In genomic region chr9:16645970-16646369, GRCh38 we compare ENCODE assay signal across 19 cellular contexts.
DNase-seq lines count a peak whose midpoint lies in the region; ATAC-seq, FAIRE-seq and TF ChIP-seq lines count a peak whose summit lies in the region.
"Had no signal": no experiment of that assay in that cellular context is flagged by ENCODE, and none has a peak within 500 bp of the region (broad histone marks: within the 10 kb centered on the region; RNA-seq: fewer than 3 reads in every experiment).

No MANE protein-coding gene starts in this region.

- H3K9me3 ChIP-seq in MG63 (no peaks in the 10 kb centered on the region), endothelial cell of umbilical vein (replicated peaks; ENCODE audit: control insufficient read depth, insufficient read depth, low read length) (no peaks in the 10 kb centered on the region), uterus (no peaks in the 10 kb centered on the region), Peyer's patch (no peaks in the 10 kb centered on the region)
- H3K9me3 ChIP-seq: BLaER1 treated with 17β-estradiol and CSF1 and Interleukin-3, amounts not matched to agents 10 nM and 100 nM had no signal

- TF ChIP-seq CTCF in endothelial cell of umbilical vein (IDR thresholded peaks at IDR 0.05; ENCODE audit: extremely low read depth in 1 of 2, insufficient read depth in 1 of 2, low read depth in 1 of 2, low read length in 2 of 2): no peak
- no peak for TF ChIP-seq CTCF in uterus (IDR thresholded peaks at IDR 0.05)
- TF ChIP-seq CTCF in Peyer's patch (IDR thresholded peaks at IDR 0.05): no peak

- no peaks in the 10 kb centered on the region for H3K27me3 Mint-ChIP-seq in activated naive CD8-positive, alpha-beta T cell treated with anti-CD3 and anti-CD28 coated beads, Interleukin-2, amount 50 U/mL, for 24 hours
- H3K27me3 Mint-ChIP-seq: IgD-negative memory B cell had no signal

- no peak overlapping the region for H2AFZ ChIP-seq in endothelial cell of umbilical vein (ENCODE audit: low read depth, low read length)
- H2AFZ ChIP-seq: PC-9 had no signal

- no peaks in the 10 kb centered on the region for H3K9me3 Mint-ChIP-seq in activated naive CD8-positive, alpha-beta T cell treated with anti-CD3 and anti-CD28 coated beads, Interleukin-2, amount 50 U/mL, for 24 hours

- ATAC-seq in activated naive CD8-positive, alpha-beta T cell treated with anti-CD3 and anti-CD28 coated beads, Interleukin-2, amount 50 U/mL, for 24 hours: no peak
- ATAC-seq: GM12878, Right ventricle myocardium inferior had no signal

- POLR2A ChIA-PET in endothelial cell of umbilical vein (lab: Charles Lee): no interaction called here

- no TSS peak for BruUV-seq in endothelial cell of umbilical vein (replicated peaks; lab: Mats Ljungman, UMichigan)

- TF ChIP-seq POLR2A in endothelial cell of umbilical vein (IDR thresholded peaks at IDR 0.05; ENCODE audit: low read depth, low read length) (no peak), uterus (IDR thresholded peaks at IDR 0.05) (no peak), Peyer's patch (IDR thresholded peaks at IDR 0.05) (no peak)

- FAIRE-seq in endothelial cell of umbilical vein (lab: Jason Lieb, UNC): peak; percentile 15
- FAIRE-seq: GM12878, GM18507 had no signal

- H3K4me3 Mint-ChIP-seq in activated naive CD8-positive, alpha-beta T cell treated with anti-CD3 and anti-CD28 coated beads, Interleukin-2, amount 50 U/mL, for 24 hours: no peak overlapping the region
- H3K4me3 Mint-ChIP-seq: IgD-negative memory B cell had no signal

- intact Hi-C loops in endothelial cell of umbilical vein (cut with micrococcal nuclease): no loop called here
- intact Hi-C loops in uterus (cut with DNase I; ENCODE audit: low total_unique reads): no loop called here

- dilution Hi-C loops in endothelial cell of umbilical vein (cut with MboI; ENCODE audit: extremely low pct_ligation_motif_present, low sequenced_read_pairs): no loop called here

- H3K36me3 ChIP-seq in MG63: no peaks in the 10 kb centered on the region
- peaks cover 0 to 3% of the 10 kb centered on the region in 2 experiments for H3K36me3 ChIP-seq in endothelial cell of umbilical vein (ENCODE audit: control insufficient read depth in 2 of 2, extremely low read depth in 1 of 2, insufficient read depth in 2 of 2, low read length in 2 of 2)
- no peaks in the 10 kb centered on the region for H3K36me3 ChIP-seq in uterus
- no peaks in the 10 kb centered on the region for H3K36me3 ChIP-seq in Peyer's patch
- H3K36me3 ChIP-seq: BLaER1 treated with 17β-estradiol and CSF1 and Interleukin-3, amounts not matched to agents 10 nM and 100 nM had no signal

- no peak overlapping the region for H3K27ac ChIP-seq in endothelial cell of umbilical vein (ENCODE audit: insufficient read depth, low read depth, low read length)
- H3K27ac ChIP-seq in uterus: peak overlapping the region; percentile 0 to 49
- H3K27ac ChIP-seq in Peyer's patch: no peak overlapping the region
- H3K27ac ChIP-seq: BLaER1 treated with 17β-estradiol and CSF1 and Interleukin-3, amounts not matched to agents 10 nM and 100 nM; PC-9; SK-N-MC had no signal

- H3K4me2 ChIP-seq in endothelial cell of umbilical vein (ENCODE audit: insufficient read depth, low read length): no peak overlapping the region
- H3K4me2 ChIP-seq: BLaER1 treated with 17β-estradiol and CSF1 and Interleukin-3, amounts not matched to agents 10 nM and 100 nM; PC-9 had no signal

- CTCF ChIA-PET in endothelial cell of umbilical vein (lab: Charles Lee): no interaction called here

- H3K27me3 ChIP-seq in MG63 (no peaks in the 10 kb centered on the region), endothelial cell of umbilical vein (ENCODE audit: control insufficient read depth in 2 of 2, insufficient read depth in 2 of 2, low read length in 2 of 2) (no peaks in the 10 kb centered on the region), uterus (no peaks in the 10 kb centered on the region), Peyer's patch (no peaks in the 10 kb centered on the region)
- H3K27me3 ChIP-seq: BLaER1 treated with 17β-estradiol and CSF1 and Interleukin-3, amounts not matched to agents 10 nM and 100 nM had no signal

- H3K79me2 ChIP-seq in endothelial cell of umbilical vein (ENCODE audit: control insufficient read depth, insufficient read depth, low read length): no peaks in the 10 kb centered on the region

- H3K4me1 Mint-ChIP-seq in activated naive CD8-positive, alpha-beta T cell treated with anti-CD3 and anti-CD28 coated beads, Interleukin-2, amount 50 U/mL, for 24 hours: no peaks in the 10 kb centered on the region
- H3K4me1 Mint-ChIP-seq: IgD-negative memory B cell had no signal

- no peaks in the 10 kb centered on the region for H4K20me1 ChIP-seq in endothelial cell of umbilical vein (replicated peaks; ENCODE audit: control insufficient read depth, extremely low read depth, insufficient read depth, low read length)

- DNase-seq in MG63 (peak; percentile 42), endothelial cell of umbilical vein (ENCODE audit: low read depth, low spot score) (peak; percentile 18), myocyte (ENCODE audit: low read depth) (peak; percentile 33), uterus (no peak), SKM-1 (lab: John Stamatoyannopoulos, UW; ENCODE audit: unreplicated experiment) (no peak), Peyer's patch (no peak)
- DNase-seq in activated naive CD8-positive, alpha-beta T cell treated with anti-CD3 and anti-CD28 coated beads, Interleukin-2, amount 50 U/mL, for 24 hours: no peak
- DNase-seq: DMS 273 treated with DMSO at 0.1 percent for 48 hours, HCEC 1CT, NCI-H1092 treated with DMSO at 0.1 percent for 48 hours, NCI-H1694 treated with DMSO at 0.1 percent for 48 hours, NCI-H748 treated with DMSO at 0.1 percent for 48 hours, PC-9 had no signal

- H3K4me3 ChIP-seq in MG63 (no peak overlapping the region), endothelial cell of umbilical vein (replicated peaks in 1 of 3; ENCODE audit: insufficient read depth in 1 of 3, low read depth in 1 of 3, low read length in 3 of 3) (no peak overlapping the region), uterus (no peak overlapping the region), Peyer's patch (no peak overlapping the region)
- H3K4me3 ChIP-seq: BLaER1 treated with 17β-estradiol and CSF1 and Interleukin-3, amounts not matched to agents 10 nM and 100 nM; GM12878; PC-9; SK-N-MC had no signal

- H3K9ac ChIP-seq in endothelial cell of umbilical vein (replicated peaks; ENCODE audit: extremely low read depth, insufficient read depth, low read length): no peak overlapping the region
- H3K9ac ChIP-seq: BLaER1 treated with 17β-estradiol and CSF1 and Interleukin-3, amounts not matched to agents 10 nM and 100 nM had no signal

- H3K36me3 Mint-ChIP-seq in activated naive CD8-positive, alpha-beta T cell treated with anti-CD3 and anti-CD28 coated beads, Interleukin-2, amount 50 U/mL, for 24 hours (ENCODE audit: low read depth): no peaks in the 10 kb centered on the region
- H3K36me3 Mint-ChIP-seq: IgD-negative memory B cell had no signal

- no peak overlapping the region for H3K27ac Mint-ChIP-seq in activated naive CD8-positive, alpha-beta T cell treated with anti-CD3 and anti-CD28 coated beads, Interleukin-2, amount 50 U/mL, for 24 hours
- H3K27ac Mint-ChIP-seq: IgD-negative memory B cell had no signal

- H3K4me1 ChIP-seq in endothelial cell of umbilical vein (ENCODE audit: control insufficient read depth, extremely low read depth, insufficient read depth, low read length) (no peaks in the 10 kb centered on the region), uterus (no peaks in the 10 kb centered on the region), Peyer's patch (no peaks in the 10 kb centered on the region)
- H3K4me1 ChIP-seq: BLaER1 treated with 17β-estradiol and CSF1 and Interleukin-3, amounts not matched to agents 10 nM and 100 nM had no signal

- H3K9me1 ChIP-seq in endothelial cell of umbilical vein (replicated peaks; ENCODE audit: control insufficient read depth, extremely low read depth, insufficient read depth, low read length): no peaks in the 10 kb centered on the region

TF ChIP-seq in endothelial cell of umbilical vein, 7 proteins besides CTCF, POLR2A, EP300 and RAD21:
- TF ChIP-seq MYC (IDR thresholded peaks at IDR 0.05; ENCODE audit: low read depth, low read length) (no peak), FOS (IDR thresholded peaks at IDR 0.05; ENCODE audit: borderline replicate concordance, insufficient read depth, low read length) (no peak), POLR2AphosphoS5 (IDR thresholded peaks at IDR 0.05; ENCODE audit: insufficient read depth, low read depth, low read length) (no peak), JUN (IDR thresholded peaks at IDR 0.05; ENCODE audit: borderline replicate concordance, insufficient read depth, insufficient read length, low read depth) (no peak), EZH2 (IDR thresholded peaks at IDR 0.05; ENCODE audit: borderline replicate concordance, low read depth, low read length, severe bottlenecking) (no peak), GATA2 (IDR thresholded peaks at IDR 0.05; ENCODE audit: insufficient read depth, insufficient read length, low read depth, low read length) (no peak)
- TF ChIP-seq, protein P1, sequence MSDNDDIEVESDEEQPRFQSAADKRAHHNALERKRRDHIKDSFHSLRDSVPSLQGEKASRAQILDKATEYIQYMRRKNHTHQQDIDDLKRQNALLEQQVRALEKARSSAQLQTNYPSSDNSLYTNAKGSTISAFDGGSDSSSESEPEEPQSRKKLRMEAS (IDR thresholded peaks at IDR 0.05; ENCODE audit: insufficient read depth, insufficient read length): no peak

Comparison
In these comparisons a context has a peak if more than half of its experiments do, and no peak if none do; other contexts are left out.
1. DNase-seq: peak in MG63 (single experiment), endothelial cell of umbilical vein (single experiment) and myocyte (single experiment); none in uterus (0 of 2), SKM-1 (single experiment), activated naive CD8-positive, alpha-beta T cell treated with anti-CD3 and anti-CD28 coated beads, Interleukin-2, amount 50 U/mL, for 24 hours (single experiment) and Peyer's patch (0 of 3).
2. H3K27ac ChIP-seq: peak in uterus (2 of 2); none in endothelial cell of umbilical vein (single experiment) and Peyer's patch (0 of 4).